Comparison of ENCODE assay signal across 8 cellular contexts in the genomic region with DNA sequence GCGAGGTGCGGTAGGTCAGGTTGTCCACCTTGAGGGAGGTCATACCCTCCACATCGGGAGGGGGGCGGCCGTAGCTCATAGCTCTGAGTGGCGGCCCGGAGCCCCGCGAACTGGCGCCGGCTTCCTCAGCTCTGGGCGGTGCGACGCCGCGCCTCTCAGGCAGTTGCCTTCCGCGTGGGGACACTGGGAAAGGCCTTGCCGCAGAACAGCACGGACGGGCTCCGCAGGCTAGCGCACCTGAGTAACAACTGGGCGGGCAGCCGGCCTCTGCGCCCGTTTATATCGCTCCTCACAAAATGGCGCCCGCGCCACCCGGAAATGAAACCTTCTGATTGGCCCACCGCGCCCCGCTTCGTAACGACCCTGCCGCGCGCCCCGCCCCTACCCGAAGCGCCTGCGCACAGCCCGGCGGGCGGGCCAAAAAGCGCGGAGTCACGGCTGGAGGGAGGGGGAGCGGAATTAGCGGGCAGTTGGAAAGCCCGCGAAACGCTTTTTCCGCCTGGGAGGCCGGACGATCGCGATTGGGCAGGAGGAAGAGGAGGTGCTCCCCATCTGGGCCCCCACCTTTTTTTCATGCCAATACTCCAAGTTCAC. TPM values are rescaled to one million over a fixed set of nuclear protein-coding genes. Genes with fewer than 3 reads are reported as not detected.
DNase-seq lines count a peak whose midpoint lies in the region; ATAC-seq and TF ChIP-seq lines count a peak whose summit lies in the region.

A gene with protein sequence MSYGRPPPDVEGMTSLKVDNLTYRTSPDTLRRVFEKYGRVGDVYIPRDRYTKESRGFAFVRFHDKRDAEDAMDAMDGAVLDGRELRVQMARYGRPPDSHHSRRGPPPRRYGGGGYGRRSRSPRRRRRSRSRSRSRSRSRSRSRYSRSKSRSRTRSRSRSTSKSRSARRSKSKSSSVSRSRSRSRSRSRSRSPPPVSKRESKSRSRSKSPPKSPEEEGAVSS (minus strand): TSS at position 250 of the 594 bp plus-strand sequence. CDS start 171 bp downstream, at position 79.

- H3K79me2 ChIP-seq in OCI-LY3 (ENCODE audit: low read length): peaks cover 59% of the 10 kb centered on the region

- peak; percentile 57 for ATAC-seq in GM21515 (IDR thresholded peaks at IDR 0.05; ENCODE audit: unreplicated experiment)

- H3K4me3 ChIP-seq in OCI-LY3 (ENCODE audit: low read length): peak within 1 kb of the TSS; percentile 98

- H3K4me1 ChIP-seq in OCI-LY3 (ENCODE audit: low read length): peaks cover 30% of the 10 kb centered on the region

- peaks cover 31% of the 10 kb centered on the region for H3K36me3 Mint-ChIP-seq in endothelial cell (ENCODE audit: low read depth, unreplicated experiment)

- no peaks in the 10 kb centered on the region for H3K9me3 ChIP-seq in OCI-LY3 (ENCODE audit: insufficient read depth, low read length)

- no peak within 1 kb of the TSS for H2AFZ ChIP-seq in OCI-LY3 (ENCODE audit: low read depth, low read length)

- H3K4me2 ChIP-seq in OCI-LY3 (ENCODE audit: low read length): peak within 1 kb of the TSS; percentile 94

- H3K36me3 ChIP-seq in OCI-LY3 (replicated peaks; ENCODE audit: low read depth, low read length): peaks cover 49% of the 10 kb centered on the region

- no peaks in the 10 kb centered on the region for H3K27me3 ChIP-seq in OCI-LY3 (ENCODE audit: low read depth, low read length)

- TF ChIP-seq CTCF in OCI-LY3 (IDR thresholded peaks at IDR 0.05; ENCODE audit: low read depth, low read length) (no peak), endothelial cell (IDR thresholded peaks at IDR 0.05; ENCODE audit: unreplicated experiment) (no peak)

- peak within 1 kb of the TSS; percentile 100 for H3K4me3 Mint-ChIP-seq in endothelial cell (ENCODE audit: unreplicated experiment)

- no peaks in the 10 kb centered on the region for H3K9me3 Mint-ChIP-seq in endothelial cell (ENCODE audit: unreplicated experiment)

- peaks cover 38% of the 10 kb centered on the region for H3K4me1 Mint-ChIP-seq in endothelial cell (ENCODE audit: unreplicated experiment)

- peaks cover 38% of the 10 kb centered on the region for H4K20me1 ChIP-seq in OCI-LY3 (ENCODE audit: insufficient read depth, low read length)

- peaks cover 14% of the 10 kb centered on the region for H3K27me3 Mint-ChIP-seq in endothelial cell (ENCODE audit: unreplicated experiment)

- peak within 1 kb of the TSS; percentile 98 for H3K27ac Mint-ChIP-seq in endothelial cell (ENCODE audit: unreplicated experiment)

- DNase-seq in D341Med (ENCODE audit: low spot score): peak; percentile 100
- peak; percentile 97 for DNase-seq in HuH-7 (ENCODE audit: low spot score)
- peak; percentile 99 for DNase-seq in activated CD8-positive, alpha-beta memory T cell treated with anti-CD3 and anti-CD28 coated beads, Interleukin-2, amount 50 U/mL, for 48 hours
- peak; percentile 99 for DNase-seq in endothelial cell (ENCODE audit: low spot score)
- peak; percentile 99 for DNase-seq in midbrain (lab: John Stamatoyannopoulos, UW)
- DNase-seq in stimulated activated CD8-positive, alpha-beta memory T cell treated with anti-CD3 and anti-CD28 coated beads, Interleukin-2, amount 100 ng/mL, for 1 hour (ENCODE audit: low read depth in 2 of 2): peak; percentile 97

- peak within 1 kb of the TSS; percentile 99 for H3K9ac ChIP-seq in OCI-LY3 (ENCODE audit: low read length)

- peak within 1 kb of the TSS; percentile 91 for H3K27ac ChIP-seq in OCI-LY3 (ENCODE audit: low read length)

RNA-seq across cellular contexts. Expression of the gene that starts here (rescaled TPM):
- 215 TPM for total RNA-seq in endothelial cell (ENCODE audit: unreplicated experiment)

Comparison
In these comparisons a context has a peak if more than half of its experiments do, and no peak if none do; other contexts are left out.
1. Peak in every context shown above with its lines: DNase-seq, ATAC-seq, H3K4me3 ChIP-seq and H3K27ac ChIP-seq.